1 cellular context compared by ENCODE assay signal in genomic region chr1:109739738-109740614, GRCh38.
TF ChIP-seq lines count a peak whose summit lies in the region.

No MANE protein-coding gene starts in this region.

TF ChIP-seq in A549, 52 proteins besides CTCF, POLR2A, EP300 and RAD21:
- no peak for TF ChIP-seq ZC3H11A (IDR thresholded peaks at IDR 0.05)
- peak; percentile 96 for TF ChIP-seq E2F6 (IDR thresholded peaks at IDR 0.05; ENCODE audit: borderline replicate concordance, low read depth)
- TF ChIP-seq KDM5A (IDR thresholded peaks at IDR 0.05), result no peak
- TF ChIP-seq RFX5 (IDR thresholded peaks at IDR 0.05), result no peak
- TF ChIP-seq, protein P1, sequence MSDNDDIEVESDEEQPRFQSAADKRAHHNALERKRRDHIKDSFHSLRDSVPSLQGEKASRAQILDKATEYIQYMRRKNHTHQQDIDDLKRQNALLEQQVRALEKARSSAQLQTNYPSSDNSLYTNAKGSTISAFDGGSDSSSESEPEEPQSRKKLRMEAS (IDR thresholded peaks at IDR 0.05), result peak; percentile 93
- TF ChIP-seq PHF8 (IDR thresholded peaks at IDR 0.05; ENCODE audit: borderline replicate concordance, low read depth), result peak; percentile 34; the same call in 1 of the 2 replicates
- no peak for TF ChIP-seq HDAC2 (IDR thresholded peaks at IDR 0.05)
- TF ChIP-seq, protein P2, sequence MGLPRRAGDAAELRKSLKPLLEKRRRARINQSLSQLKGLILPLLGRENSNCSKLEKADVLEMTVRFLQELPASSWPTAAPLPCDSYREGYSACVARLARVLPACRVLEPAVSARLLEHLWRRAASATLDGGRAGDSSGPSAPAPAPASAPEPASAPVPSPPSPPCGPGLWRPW (IDR thresholded peaks at IDR 0.05), result no peak
